ENCODE assay signal across 10 cellular contexts in the genomic region with DNA sequence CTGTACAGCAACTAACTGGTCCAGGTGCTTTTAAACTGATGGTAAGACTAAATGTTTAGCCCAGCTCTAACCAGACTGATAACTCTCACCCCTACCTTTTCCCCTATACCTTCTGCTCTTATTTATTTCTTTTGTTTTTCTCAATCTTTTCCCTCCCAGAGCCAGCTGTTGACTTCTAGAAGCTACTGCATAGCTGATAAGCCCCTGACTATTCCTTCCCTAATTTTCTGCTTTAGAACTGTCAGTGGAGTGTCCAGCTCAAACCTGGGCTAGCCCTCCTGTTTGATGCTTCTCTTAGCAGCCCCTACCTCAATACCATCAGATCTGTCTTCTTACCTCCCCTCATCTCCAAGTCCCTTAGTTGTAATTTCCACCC. TPM values are rescaled to one million over a fixed set of nuclear protein-coding genes. Genes with fewer than 3 reads are reported as not detected.
DNase-seq lines count a peak whose midpoint lies in the region; ATAC-seq lines count a peak whose summit lies in the region.
"Had no signal": no experiment of that assay in that cellular context is flagged by ENCODE, and none has a peak within 500 bp of the region (broad histone marks: within the 10 kb centered on the region; RNA-seq: fewer than 3 reads in every experiment).

No MANE protein-coding gene starts in this region.

- no peak for DNase-seq in CD8-positive, alpha-beta memory T cell
- no peak for DNase-seq in activated CD4-positive, alpha-beta memory T cell treated with anti-CD3 and anti-CD28 coated beads, Interleukin-2, amount 10 ng/mL, durations not matched to agents 7 days and 5 days
- DNase-seq in NCI-H1930 (lab: John Stamatoyannopoulos, UW) (no peak), dermis blood vessel endothelial cell (no peak)
- DNase-seq: amygdala, BE2C, NCI-H1694 treated with DMSO at 0.1 percent for 48 hours had no signal

- no peak for ATAC-seq in HG02610 (IDR thresholded peaks at IDR 0.05; ENCODE audit: unreplicated experiment)

- no peaks in the 10 kb centered on the region for H3K27me3 Mint-ChIP-seq in CD8-positive, alpha-beta memory T cell
- no peaks in the 10 kb centered on the region for H3K27me3 Mint-ChIP-seq in activated CD4-positive, alpha-beta memory T cell treated with anti-CD3 and anti-CD28 coated beads, Interleukin-2, amount 10 ng/mL, durations not matched to agents 7 days and 5 days

- peaks cover 9 to 24% (median 10%) of the 10 kb centered on the region in 3 donors for H3K36me3 Mint-ChIP-seq in CD8-positive, alpha-beta memory T cell
- H3K36me3 Mint-ChIP-seq in activated CD4-positive, alpha-beta memory T cell treated with anti-CD3 and anti-CD28 coated beads, Interleukin-2, amount 10 ng/mL, durations not matched to agents 7 days and 5 days (ENCODE audit: low read depth), result peaks cover 16% of the 10 kb centered on the region

- CTCF ChIA-PET in CD8-positive, alpha-beta memory T cell (lab: Charles Lee), result interaction anchor here (0.6 to 1.5 kb wide), 4 partner anchors 23 to 174 kb away, joined by 3 to 4 read pairs (median 4); no protein-coding TSS in a partner anchor
- CTCF ChIA-PET in activated CD4-positive, alpha-beta memory T cell treated with anti-CD3 and anti-CD28 coated beads, Interleukin-2, amount 10 ng/mL, durations not matched to agents 7 days and 5 days (lab: Charles Lee), result interaction anchor here (0.6 to 2.1 kb wide), 4 partner anchors 45 to 176 kb away, joined by 3 to 7 read pairs (median 4); a partner anchor contains a TSS

- H3K27ac ChIP-seq in ACC112 (ENCODE audit: low read depth, low read length) (peak overlapping the region; percentile 76), mesodermal cell (ENCODE audit: low read depth, low read length, severe bottlenecking) (peak overlapping the region; percentile 84)
- no peak overlapping the region for H3K27ac ChIP-seq in CD8-positive, alpha-beta memory T cell (ENCODE audit: low read depth, low read length)

- H3K79me2 ChIP-seq in ACC112 (ENCODE audit: control insufficient read depth, insufficient read depth, low read length, unreplicated experiment), result peaks cover 41% of the 10 kb centered on the region

- H3K4me3 ChIP-seq in ACC112 (ENCODE audit: low read depth, low read length), result no peak overlapping the region
- no peak overlapping the region for H3K4me3 ChIP-seq in CD8-positive, alpha-beta memory T cell (ENCODE audit: low read length)
- H3K4me3 ChIP-seq in mesodermal cell (ENCODE audit: extremely low read depth, insufficient read depth, low read length, poor library complexity, severe bottlenecking), result no peak overlapping the region

- H3K27ac Mint-ChIP-seq in CD8-positive, alpha-beta memory T cell, result peak overlapping the region in 5 of 8 donors; percentile 6 to 63 (median 23)
- H3K27ac Mint-ChIP-seq in activated CD4-positive, alpha-beta memory T cell treated with anti-CD3 and anti-CD28 coated beads, Interleukin-2, amount 10 ng/mL, durations not matched to agents 7 days and 5 days, result peak overlapping the region; percentile 67

- peak overlapping the region in 1 of 7 donors; percentile 1 for H3K4me3 Mint-ChIP-seq in CD8-positive, alpha-beta memory T cell
- no peak overlapping the region for H3K4me3 Mint-ChIP-seq in activated CD4-positive, alpha-beta memory T cell treated with anti-CD3 and anti-CD28 coated beads, Interleukin-2, amount 10 ng/mL, durations not matched to agents 7 days and 5 days

- no peak overlapping the region for H2AFZ ChIP-seq in ACC112 (ENCODE audit: low read length, unreplicated experiment)

- H3K36me3 ChIP-seq in ACC112 (ENCODE audit: insufficient read depth, low read length), result no peaks in the 10 kb centered on the region
- no peaks in the 10 kb centered on the region for H3K36me3 ChIP-seq in CD8-positive, alpha-beta memory T cell (ENCODE audit: insufficient read depth, low read length)
- H3K36me3 ChIP-seq in mesodermal cell (ENCODE audit: control insufficient read depth, insufficient read depth, low read length), result peaks cover 40% of the 10 kb centered on the region

- H3K9me3 ChIP-seq in CD8-positive, alpha-beta memory T cell (ENCODE audit: low read length), result no peaks in the 10 kb centered on the region
- no peaks in the 10 kb centered on the region for H3K9me3 ChIP-seq in mesodermal cell (ENCODE audit: control insufficient read depth, low read length)
- H3K9me3 ChIP-seq: BE2C had no signal

- no peaks in the 10 kb centered on the region for H3K9me3 Mint-ChIP-seq in CD8-positive, alpha-beta memory T cell
- no peaks in the 10 kb centered on the region for H3K9me3 Mint-ChIP-seq in activated CD4-positive, alpha-beta memory T cell treated with anti-CD3 and anti-CD28 coated beads, Interleukin-2, amount 10 ng/mL, durations not matched to agents 7 days and 5 days

- H3K4me1 ChIP-seq in ACC112 (ENCODE audit: control insufficient read depth, insufficient read depth, low read length, unreplicated experiment) (peaks cover 47% of the 10 kb centered on the region), mesodermal cell (ENCODE audit: control insufficient read depth, insufficient read depth, low read length, poor library complexity, severe bottlenecking) (peaks cover 37% of the 10 kb centered on the region)
- no peaks in the 10 kb centered on the region for H3K4me1 ChIP-seq in CD8-positive, alpha-beta memory T cell (ENCODE audit: insufficient read depth, low read length)

- POLR2A ChIA-PET in CD8-positive, alpha-beta memory T cell (lab: Charles Lee), result interaction anchor here (1.3 kb wide), 1 partner anchor 22 kb away, joined by 3 read pairs; a partner anchor contains a TSS
- POLR2A ChIA-PET in activated CD4-positive, alpha-beta memory T cell treated with anti-CD3 and anti-CD28 coated beads, Interleukin-2, amount 10 ng/mL, durations not matched to agents 7 days and 5 days (lab: Charles Lee), result interaction anchor here (0.6 to 5.2 kb wide), 6 partner anchors 13 to 643 kb away, joined by 3 to 56 read pairs (median 4); a partner anchor contains a TSS

- H3K4me1 Mint-ChIP-seq in CD8-positive, alpha-beta memory T cell, result peaks cover 6 to 17% (median 9%) of the 10 kb centered on the region in 3 donors
- H3K4me1 Mint-ChIP-seq in activated CD4-positive, alpha-beta memory T cell treated with anti-CD3 and anti-CD28 coated beads, Interleukin-2, amount 10 ng/mL, durations not matched to agents 7 days and 5 days, result peaks cover 34% of the 10 kb centered on the region

- no peaks in the 10 kb centered on the region for H3K27me3 ChIP-seq in ACC112 (ENCODE audit: insufficient read depth, low read length)
- no peaks in the 10 kb centered on the region for H3K27me3 ChIP-seq in CD8-positive, alpha-beta memory T cell (ENCODE audit: insufficient read depth, low read length, poor library complexity, severe bottlenecking)
- H3K27me3 ChIP-seq: BE2C had no signal

RNA-seq across cellular contexts. Expression of a gene that starts 20.6 kb away (rescaled TPM):
- total RNA-seq in CD8-positive, alpha-beta memory T cell, result 1 to 10 TPM; 2.7 to 3.3 TPM
- 0.35 TPM for polyA plus RNA-seq in CD8-positive, alpha-beta memory T cell
- under 1 TPM; 0.80 to 0.83 TPM for total RNA-seq in activated CD4-positive, alpha-beta memory T cell treated with anti-CD3 and anti-CD28 coated beads, Interleukin-2, amount 10 ng/mL, durations not matched to agents 7 days and 5 days
- polyA plus RNA-seq in mesodermal cell (2013, experiment 1 of 2), result 21.7 TPM
- polyA plus RNA-seq in mesodermal cell (2013, experiment 2 of 2), result 19.0 TPM
- 28.8 and 31.4 TPM in 2 replicates for total RNA-seq in dermis blood vessel endothelial cell

RNA-seq across cellular contexts. Expression of a gene that starts 22.5 kb away (rescaled TPM):
- total RNA-seq in CD8-positive, alpha-beta memory T cell, result 10 to 100 TPM; 30.9 to 33.3 TPM
- 62.9 TPM for polyA plus RNA-seq in CD8-positive, alpha-beta memory T cell
- 10 to 100 TPM; 50.8 to 51.3 TPM for total RNA-seq in activated CD4-positive, alpha-beta memory T cell treated with anti-CD3 and anti-CD28 coated beads, Interleukin-2, amount 10 ng/mL, durations not matched to agents 7 days and 5 days
- polyA plus RNA-seq in mesodermal cell (2013, experiment 1 of 2), result 65.0 TPM
- 74.3 TPM for polyA plus RNA-seq in mesodermal cell (2013, experiment 2 of 2)
- total RNA-seq in dermis blood vessel endothelial cell, result 102 and 150 TPM in 2 replicates
